Comparison of ENCODE assay signal across 27 cellular contexts in genomic region chr2:60659026-60659425, GRCh38.
DNase-seq lines count a peak whose midpoint lies in the region; TF ChIP-seq lines count a peak whose summit lies in the region.
"Had no signal": no experiment of that assay in that cellular context is flagged by ENCODE, and none has a peak within 500 bp of the region (broad histone marks: within the 10 kb centered on the region; RNA-seq: fewer than 3 reads in every experiment).

No MANE protein-coding gene starts in this region.

- H3K9me3 ChIP-seq in SU-DHL-6 (ENCODE audit: insufficient read depth, low read length), result no peaks in the 10 kb centered on the region
- no peaks in the 10 kb centered on the region for H3K9me3 ChIP-seq in neural progenitor cell (ENCODE audit: low read depth)
- H3K9me3 ChIP-seq: MG63, pancreas, sigmoid colon had no signal

- H3K9me3 Mint-ChIP-seq in neural progenitor cell, result no peaks in the 10 kb centered on the region
- peaks cover 0 to 5% (median 3%) of the 10 kb centered on the region in 7 donors for H3K9me3 Mint-ChIP-seq in CD14-positive monocyte
- no peaks in the 10 kb centered on the region for H3K9me3 Mint-ChIP-seq in activated T-cell treated with anti-CD3 and anti-CD28 coated beads, Interleukin-2, amount 50 U/mL, for 24 hours
- H3K9me3 Mint-ChIP-seq: activated T-helper 2 cell treated with anti-CD3 and anti-CD28 coated beads, Interferon-gamma antibody, Interleukin-2, Interleukin-4, amounts not matched to agents 10 μg/mL and 5 μg/mL and 100 μg/mL, durations not matched to agents 14 hours and 24 hours and 36 hours; natural killer cell treated with Interleukin-12 subunit alpha and Interleukin-12 subunit beta and Interleukin-15 and Interleukin-18, amount 100 ng/mL, for 72 hours had no signal

- no peaks in the 10 kb centered on the region for H3K4me1 ChIP-seq in neural progenitor cell
- H3K4me1 ChIP-seq: pancreas, sigmoid colon had no signal

- DNase-seq in GM12865 (ENCODE audit: low read depth), result no peak
- peak; percentile 24 for DNase-seq in HuH-7 (ENCODE audit: low spot score)
- no peak for DNase-seq in neural progenitor cell (ENCODE audit: low spot score)
- DNase-seq in CD14-positive monocyte (ENCODE audit: low spot score), result no peak
- no peak for DNase-seq in NCI-H1436 treated with DMSO at 0.1 percent for 48 hours (lab: John Stamatoyannopoulos, UW)
- no peak for DNase-seq in activated CD4-positive, alpha-beta T cell treated with anti-CD3 and anti-CD28 coated beads for 1 hour
- DNase-seq in activated T-cell treated with anti-CD3 and anti-CD28 coated beads, Interleukin-2, amount 50 U/mL, for 24 hours, result no peak
- DNase-seq: activated CD4-positive, alpha-beta T cell treated with anti-CD3 and anti-CD28 coated beads, Interleukin-2, amount 50 U/mL, for 1 hour; activated naive CD8-positive, alpha-beta T cell treated with anti-CD3 and anti-CD28 coated beads, Interleukin-2, amount 10 ng/mL, durations not matched to agents 7 days and 5 days; cerebellar nuclear complex; COR-L47; erythroblast; foreskin fibroblast; left lung; MG63; NCI-H1417 treated with DMSO at 0.1 percent for 48 hours; NCI-H526; pancreas; Right ventricle myocardium superior; sigmoid colon; stimulated activated CD4-positive, alpha-beta T cell treated with anti-CD3 and anti-CD28 coated beads, Interleukin-15, amount 100 ng/mL, for 24 hours; T-helper 1 cell; trophoblast cell had no signal

- H3K27ac Mint-ChIP-seq in neural progenitor cell (no peak overlapping the region), CD14-positive monocyte (no peak overlapping the region)
- no peak overlapping the region for H3K27ac Mint-ChIP-seq in activated T-cell treated with anti-CD3 and anti-CD28 coated beads, Interleukin-2, amount 50 U/mL, for 24 hours
- H3K27ac Mint-ChIP-seq: activated naive CD8-positive, alpha-beta T cell treated with anti-CD3 and anti-CD28 coated beads, Interleukin-2, amount 10 ng/mL, durations not matched to agents 7 days and 5 days; activated T-helper 2 cell treated with anti-CD3 and anti-CD28 coated beads, Interferon-gamma antibody, Interleukin-2, Interleukin-4, amounts not matched to agents 10 μg/mL and 5 μg/mL and 100 μg/mL, durations not matched to agents 14 hours and 24 hours and 36 hours; mesothelial cell of epicardium; natural killer cell treated with Interleukin-12 subunit alpha and Interleukin-12 subunit beta and Interleukin-15 and Interleukin-18, amount 100 ng/mL, for 72 hours had no signal

- H3K9me2 ChIP-seq in SU-DHL-6 (replicated peaks; ENCODE audit: insufficient read depth, low read length), result no peaks in the 10 kb centered on the region

- H3K36me3 Mint-ChIP-seq in neural progenitor cell (no peaks in the 10 kb centered on the region), CD14-positive monocyte (peaks cover 0 to under 1% of the 10 kb centered on the region in 2 donors)
- no peaks in the 10 kb centered on the region for H3K36me3 Mint-ChIP-seq in activated T-cell treated with anti-CD3 and anti-CD28 coated beads, Interleukin-2, amount 50 U/mL, for 24 hours (ENCODE audit: low read depth)
- H3K36me3 Mint-ChIP-seq: mesothelial cell of epicardium; natural killer cell treated with Interleukin-12 subunit alpha and Interleukin-12 subunit beta and Interleukin-15 and Interleukin-18, amount 100 ng/mL, for 72 hours had no signal

- no peak overlapping the region for H3K4me2 ChIP-seq in SU-DHL-6 (ENCODE audit: low read depth, low read length, poor library complexity, severe bottlenecking)
- H3K4me2 ChIP-seq in neural progenitor cell, result no peak overlapping the region

- H3K9ac ChIP-seq in SU-DHL-6 (ENCODE audit: low read length), result no peak overlapping the region
- no peak overlapping the region for H3K9ac ChIP-seq in neural progenitor cell

- intact Hi-C loops in CD14-positive monocyte (cut with micrococcal nuclease), result no loop called here

- H4K20me1 ChIP-seq in SU-DHL-6 (ENCODE audit: low read depth, low read length) (no peaks in the 10 kb centered on the region), neural progenitor cell (ENCODE audit: low read depth) (no peaks in the 10 kb centered on the region)

- peak; percentile 18 for TF ChIP-seq CTCF in GM12865 (IDR thresholded peaks at IDR 0.05; ENCODE audit: insufficient read depth, low read depth, low read length, missing control alignments)
- TF ChIP-seq CTCF in SU-DHL-6 (IDR thresholded peaks at IDR 0.05; ENCODE audit: insufficient read depth, low read length, poor library complexity, severe bottlenecking), result peak; percentile 14
- TF ChIP-seq CTCF in neural progenitor cell (IDR thresholded peaks at IDR 0.05), result peak; percentile 21
- TF ChIP-seq CTCF in CD14-positive monocyte (IDR thresholded peaks at IDR 0.05), result no peak

- H3K27me3 ChIP-seq in SU-DHL-6 (ENCODE audit: low read length), result no peaks in the 10 kb centered on the region
- no peaks in the 10 kb centered on the region for H3K27me3 ChIP-seq in neural progenitor cell
- H3K27me3 ChIP-seq: MG63, pancreas, sigmoid colon had no signal

- no peak overlapping the region for H2AFZ ChIP-seq in SU-DHL-6 (ENCODE audit: low read depth, low read length, severe bottlenecking)
- no peak overlapping the region for H2AFZ ChIP-seq in neural progenitor cell (replicated peaks)

- no peak overlapping the region for H3K27ac ChIP-seq in SU-DHL-6 (ENCODE audit: low read depth, low read length)
- H3K27ac ChIP-seq in neural progenitor cell, result no peak overlapping the region
- H3K27ac ChIP-seq: left lung, pancreas, sigmoid colon had no signal

- peaks cover 9% of the 10 kb centered on the region for H3K27me3 Mint-ChIP-seq in neural progenitor cell (ENCODE audit: insufficient read depth, low read depth)
- H3K27me3 Mint-ChIP-seq in CD14-positive monocyte (ENCODE audit: low read depth in 3 of 3), result peaks cover 0 to 3% (median 2%) of the 10 kb centered on the region in 3 donors
- H3K27me3 Mint-ChIP-seq in activated T-cell treated with anti-CD3 and anti-CD28 coated beads, Interleukin-2, amount 50 U/mL, for 24 hours, result peaks cover 2% of the 10 kb centered on the region

- no peaks in the 10 kb centered on the region for H3K4me1 Mint-ChIP-seq in neural progenitor cell
- H3K4me1 Mint-ChIP-seq in CD14-positive monocyte, result peaks cover 40% of the 10 kb centered on the region
- no peaks in the 10 kb centered on the region for H3K4me1 Mint-ChIP-seq in activated T-cell treated with anti-CD3 and anti-CD28 coated beads, Interleukin-2, amount 50 U/mL, for 24 hours (ENCODE audit: low read depth)
- H3K4me1 Mint-ChIP-seq: mesothelial cell of epicardium had no signal

- no peak overlapping the region for H3K4me3 Mint-ChIP-seq in neural progenitor cell
- no peak overlapping the region for H3K4me3 Mint-ChIP-seq in CD14-positive monocyte
- no peak overlapping the region for H3K4me3 Mint-ChIP-seq in activated T-cell treated with anti-CD3 and anti-CD28 coated beads, Interleukin-2, amount 50 U/mL, for 24 hours
- H3K4me3 Mint-ChIP-seq: activated naive CD8-positive, alpha-beta T cell treated with anti-CD3 and anti-CD28 coated beads, Interleukin-2, amount 10 ng/mL, durations not matched to agents 7 days and 5 days; mesothelial cell of epicardium; natural killer cell treated with Interleukin-12 subunit alpha and Interleukin-12 subunit beta and Interleukin-15 and Interleukin-18, amount 100 ng/mL, for 72 hours had no signal

- H3K36me3 ChIP-seq in SU-DHL-6 (ENCODE audit: low read length) (no peaks in the 10 kb centered on the region), neural progenitor cell (no peaks in the 10 kb centered on the region)
- H3K36me3 ChIP-seq: left lung, MG63, pancreas, sigmoid colon had no signal

- H3F3A ChIP-seq in SU-DHL-6 (ENCODE audit: insufficient read depth) (no peaks in the 10 kb centered on the region), neural progenitor cell (ENCODE audit: low read depth) (no peaks in the 10 kb centered on the region)

- H3K79me2 ChIP-seq in SU-DHL-6 (ENCODE audit: insufficient read depth, low read length) (no peaks in the 10 kb centered on the region), neural progenitor cell (ENCODE audit: low read depth) (no peaks in the 10 kb centered on the region)

- H3K4me3 ChIP-seq in GM12865 (ENCODE audit: low read depth, low read length) (no peak overlapping the region), SU-DHL-6 (ENCODE audit: insufficient read depth, low read length, poor library complexity, severe bottlenecking) (no peak overlapping the region), neural progenitor cell (no peak overlapping the region)
- H3K4me3 ChIP-seq: left lung, MG63, pancreas, sigmoid colon had no signal
